In the genomic region with DNA sequence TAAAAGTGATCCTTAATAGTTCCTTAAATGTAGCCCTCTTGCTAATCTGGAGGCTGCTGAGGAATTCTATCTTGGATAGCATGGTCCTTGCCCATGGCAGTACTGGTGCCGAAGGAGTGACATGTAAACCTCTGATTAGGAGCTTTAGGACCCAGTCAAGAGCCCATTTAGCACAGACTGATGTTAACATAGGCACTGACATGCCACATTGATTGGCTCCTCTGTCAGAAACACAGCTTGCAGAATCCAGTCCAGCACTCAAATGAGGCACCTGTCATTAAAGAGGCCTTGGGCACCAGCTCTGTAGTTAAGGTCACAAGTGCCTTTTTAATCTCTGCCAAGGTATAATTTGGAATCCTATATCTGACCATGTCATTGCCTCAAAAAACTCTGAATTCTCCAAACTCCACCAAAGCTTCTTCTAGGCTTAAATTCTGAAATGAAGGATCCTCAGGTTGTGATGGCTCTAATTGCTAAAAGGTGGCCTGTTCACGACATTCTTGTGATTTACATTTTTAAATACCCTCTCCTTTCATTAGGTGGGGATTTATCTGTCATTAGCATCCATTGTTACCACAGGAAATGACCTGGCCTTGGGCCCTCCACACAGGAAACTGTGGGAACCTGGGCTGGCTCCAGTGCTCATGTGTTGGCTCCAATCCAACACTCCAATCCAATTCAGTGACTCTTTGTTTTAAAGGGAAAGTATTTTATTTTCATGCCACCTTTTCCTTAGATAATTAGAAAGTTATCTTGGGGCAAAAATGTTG, we compare ENCODE assay signal across 9 cellular contexts. TPM values are rescaled to one million over a fixed set of nuclear protein-coding genes. Genes with fewer than 3 reads are reported as not detected.
DNase-seq lines count a peak whose midpoint lies in the region; TF ChIP-seq lines count a peak whose summit lies in the region.
"Had no signal": no experiment of that assay in that cellular context is flagged by ENCODE, and none has a peak within 500 bp of the region (broad histone marks: within the 10 kb centered on the region; RNA-seq: fewer than 3 reads in every experiment).

No MANE protein-coding gene starts in this region.

- CTCF ChIA-PET in A673 (lab: Charles Lee) (interaction anchor here (0.6 kb wide), 2 partner anchors 200 to 226 kb away, joined by 6 read pairs; no protein-coding TSS in a partner anchor), OCI-LY7 (lab: Charles Lee; ENCODE audit: unreplicated experiment) (no interaction called here)

- H3K4me3 ChIP-seq in A673 (ENCODE audit: low read depth, low read length, poor library complexity, severe bottlenecking) (no peak overlapping the region), OCI-LY7 (ENCODE audit: low read depth, low read length, poor library complexity, severe bottlenecking) (no peak overlapping the region), fibroblast of villous mesenchyme (ENCODE audit: low read depth, low read length) (no peak overlapping the region), neuronal stem cell (ENCODE audit: low read length in 2 of 2) (no peak overlapping the region)

- H3K36me3 ChIP-seq in A673 (ENCODE audit: insufficient read depth, low read length, poor library complexity, severe bottlenecking) (no peaks in the 10 kb centered on the region), OCI-LY7 (ENCODE audit: insufficient read depth, low read length) (no peaks in the 10 kb centered on the region), neuronal stem cell (replicated peaks in 1 of 2; ENCODE audit: control insufficient read depth in 2 of 2, insufficient read depth in 2 of 2, low read length in 2 of 2) (no peaks in the 10 kb centered on the region)

- no peak overlapping the region for H3K4ac ChIP-seq in neuronal stem cell (ENCODE audit: low read length)

- no peak overlapping the region for H3K9ac ChIP-seq in neuronal stem cell (ENCODE audit: low read depth, low read length, poor library complexity)

- H3K27me3 ChIP-seq in A673 (replicated peaks; ENCODE audit: insufficient read depth, low read depth, low read length, poor library complexity) = no peaks in the 10 kb centered on the region
- H3K27me3 ChIP-seq in neuronal stem cell (ENCODE audit: control insufficient read depth in 3 of 3, insufficient read depth in 3 of 3, low read depth in 1 of 3, low read length in 3 of 3) = no peaks in the 10 kb centered on the region

- H2AFZ ChIP-seq in OCI-LY7 (ENCODE audit: low read length) (no peak overlapping the region), neuronal stem cell (ENCODE audit: low read length) (no peak overlapping the region)

- no peak overlapping the region for H2BK5ac ChIP-seq in neuronal stem cell (ENCODE audit: low read length)

- H3K4me2 ChIP-seq in OCI-LY7 (ENCODE audit: low read length) (peak overlapping the region; percentile 12; the same call in 1 of the 2 replicates), neuronal stem cell (ENCODE audit: insufficient read depth, low read length, poor library complexity, severe bottlenecking) (no peak overlapping the region)

- no peak overlapping the region for H3K18ac ChIP-seq in neuronal stem cell (ENCODE audit: low read length)

- H2BK120ac ChIP-seq in neuronal stem cell (ENCODE audit: low read depth, low read length) = no peak overlapping the region

- TF ChIP-seq CTCF in A673 (conservative IDR thresholded peaks at IDR 0.05; ENCODE audit: low read depth, low read length) (no peak), OCI-LY7 (conservative IDR thresholded peaks at IDR 0.05; ENCODE audit: low read length) (no peak), fibroblast of villous mesenchyme (IDR thresholded peaks at IDR 0.05; ENCODE audit: insufficient read depth, low read depth, low read length) (no peak)

- POLR2A ChIA-PET in A673 (lab: Charles Lee; ENCODE audit: low non-redundant PET) = no interaction called here
- POLR2A ChIA-PET in OCI-LY7 (lab: Charles Lee) = no interaction called here

- no TSS peak for BruUV-seq in A673 (replicated peaks; lab: Mats Ljungman, UMichigan)
- BruUV-seq in OCI-LY7 (replicated peaks; lab: Mats Ljungman, UMichigan) = no TSS peak

- peaks cover 16% of the 10 kb centered on the region for H3K4me1 ChIP-seq in A673 (ENCODE audit: insufficient read depth, low read length, poor library complexity, severe bottlenecking)
- peaks cover 20% of the 10 kb centered on the region for H3K4me1 ChIP-seq in OCI-LY7 (ENCODE audit: insufficient read depth, low read length, poor library complexity, severe bottlenecking)
- peaks cover 0 to 3% of the 10 kb centered on the region in 2 donors for H3K4me1 ChIP-seq in neuronal stem cell (ENCODE audit: control insufficient read depth in 2 of 2, insufficient read depth in 1 of 2, low read depth in 1 of 2, low read length in 2 of 2)

- no peak overlapping the region for H2BK15ac ChIP-seq in neuronal stem cell (ENCODE audit: low read length)

- H3K9me2 ChIP-seq in OCI-LY7 (ENCODE audit: insufficient read depth, low read length) = no peaks in the 10 kb centered on the region

- no peak overlapping the region for H4K8ac ChIP-seq in neuronal stem cell (ENCODE audit: low read depth, low read length)

- H4K91ac ChIP-seq in neuronal stem cell (ENCODE audit: low read depth, low read length, poor library complexity) = no peak overlapping the region

- no peak overlapping the region for H3K14ac ChIP-seq in neuronal stem cell (ENCODE audit: low read length)

- intact Hi-C loops in A673 (cut with micrococcal nuclease; ENCODE audit: unreplicated experiment) = no loop called here
- intact Hi-C loops in OCI-LY7 (cut with micrococcal nuclease; ENCODE audit: unreplicated experiment) = no loop called here

- H3K27ac ChIP-seq in A673 (ENCODE audit: low read depth, low read length, poor library complexity, severe bottlenecking) (no peak overlapping the region), OCI-LY7 (ENCODE audit: low read depth, low read length, poor library complexity, severe bottlenecking) (no peak overlapping the region), neuronal stem cell (replicated peaks; ENCODE audit: low read length) (no peak overlapping the region), caudate nucleus (ENCODE audit: low read depth, low read length) (no peak overlapping the region)

- H4K20me1 ChIP-seq in OCI-LY7 (ENCODE audit: insufficient read depth, low read length) = no peaks in the 10 kb centered on the region

- H2BK12ac ChIP-seq in neuronal stem cell (ENCODE audit: low read length) = no peak overlapping the region

- H3K9me3 ChIP-seq in A673 (ENCODE audit: low read depth, low read length, poor library complexity, severe bottlenecking) (no peaks in the 10 kb centered on the region), OCI-LY7 (ENCODE audit: low read length) (peaks cover 13% of the 10 kb centered on the region), neuronal stem cell (replicated peaks in 1 of 2; ENCODE audit: control insufficient read depth in 2 of 2, insufficient read depth in 1 of 2, low read depth in 1 of 2, low read length in 2 of 2) (peaks cover 0 to 2% of the 10 kb centered on the region in 2 donors)

- no CpG with 5 or more reads among the region's 2 CpGs for WGBS in neuronal stem cell (ENCODE audit: extremely low coverage in 2 of 2, insufficient read length in 2 of 2, insufficient replicate concordance in 1 of 2), 2 donors

- H3K23ac ChIP-seq in neuronal stem cell (ENCODE audit: low read depth, low read length, poor library complexity) = no peak overlapping the region

- DNase-seq in A673 (ENCODE audit: low spot score) (peak; percentile 75), HT-29 (ENCODE audit: low spot score) (peak; percentile 74), OCI-LY7 (ENCODE audit: low spot score) (no peak), fibroblast of villous mesenchyme (ENCODE audit: low read depth) (peak; percentile 19), neuronal stem cell (ENCODE audit: low spot score) (no peak), caudate nucleus (lab: John Stamatoyannopoulos, UW) (no peak), cortex of kidney (lab: John Stamatoyannopoulos, UW) (no peak)
- DNase-seq in stimulated activated CD8-positive, alpha-beta memory T cell treated with anti-CD3 and anti-CD28 coated beads, Interleukin-4, amount 100 ng/mL, for 48 hours = no peak
- DNase-seq: naive thymus-derived CD4-positive, alpha-beta T cell had no signal

- no peak overlapping the region for H2AK5ac ChIP-seq in neuronal stem cell (ENCODE audit: low read depth, low read length)

- no peaks in the 10 kb centered on the region for H3K79me2 ChIP-seq in OCI-LY7 (ENCODE audit: insufficient read depth, low read depth, low read length)

- no peaks in the 10 kb centered on the region for H3K79me1 ChIP-seq in neuronal stem cell (ENCODE audit: low read depth, low read length)

RNA-seq across cellular contexts. Expression of a gene that starts 57.3 kb away (rescaled TPM):
- total RNA-seq in A673 (2021) (109 and 123 TPM in 2 replicates), OCI-LY7 (2022) (74.2 and 81.3 TPM in 2 replicates), fibroblast of villous mesenchyme (43.5 and 57.0 TPM in 2 replicates)
- total RNA-seq in HT-29 (2014; rRNA removed; shearing (Covaris generic)) = 27.7 and 28.8 TPM in 2 replicates
- 36.3 and 47.3 TPM in 2 replicates for total RNA-seq in OCI-LY7 (2014; rRNA removed; shearing (Covaris generic))
- 98.2 TPM for polyA plus RNA-seq in neuronal stem cell (2013, experiment 1 of 2)
- 98.2 TPM for polyA plus RNA-seq in neuronal stem cell (2013, experiment 2 of 2)

Comparison
In these comparisons a context has a peak if more than half of its experiments do, and no peak if none do; other contexts are left out.
1. DNase-seq: peak in A673 (single experiment), HT-29 (single experiment) and fibroblast of villous mesenchyme (single experiment); none in OCI-LY7 (single experiment), neuronal stem cell (single experiment), caudate nucleus (0 of 61), stimulated activated CD8-positive, alpha-beta memory T cell treated with anti-CD3 and anti-CD28 coated beads, Interleukin-4, amount 100 ng/mL, for 48 hours (single experiment) and cortex of kidney (single experiment).